9 cellular contexts compared by ENCODE assay signal in the genomic region with DNA sequence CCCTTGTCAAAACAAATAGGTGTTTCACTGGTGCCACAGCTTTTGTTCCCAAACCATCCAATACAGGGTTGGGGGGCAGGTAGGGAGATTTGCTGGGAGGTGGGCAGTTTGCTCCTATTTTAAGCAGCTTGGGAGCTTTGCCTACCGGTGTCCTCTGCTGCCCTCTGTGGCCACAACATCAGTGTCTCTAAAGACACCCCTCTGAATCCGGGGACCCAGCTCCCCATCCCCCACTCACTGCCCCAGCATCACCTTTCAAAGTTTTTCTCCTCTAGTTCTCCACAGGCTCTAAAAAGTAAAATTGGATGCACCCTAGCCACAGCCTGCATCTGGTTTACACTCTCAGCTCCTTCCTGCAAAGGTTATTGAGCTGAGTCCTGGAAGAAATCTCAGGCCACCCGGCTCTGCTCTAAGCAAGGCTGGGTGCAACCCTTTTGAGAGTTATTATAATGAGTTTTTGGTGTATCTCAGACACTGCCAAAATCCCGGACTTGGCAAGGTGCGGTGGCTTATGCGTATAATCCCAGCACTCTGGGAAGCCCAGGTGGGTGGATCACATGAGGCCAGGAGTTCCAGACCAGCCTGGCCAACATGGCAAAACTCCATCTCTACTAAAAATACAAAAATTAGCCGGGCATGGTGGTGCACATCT. TPM values are rescaled to one million over a fixed set of nuclear protein-coding genes. Genes with fewer than 3 reads are reported as not detected.
DNase-seq lines count a peak whose midpoint lies in the region; ATAC-seq and TF ChIP-seq lines count a peak whose summit lies in the region.
"Had no signal": no experiment of that assay in that cellular context is flagged by ENCODE, and none has a peak within 500 bp of the region (broad histone marks: within the 10 kb centered on the region; RNA-seq: fewer than 3 reads in every experiment).

No MANE protein-coding gene starts in this region.

- ATAC-seq in GM21717 (IDR thresholded peaks at IDR 0.05; ENCODE audit: unreplicated experiment), result no peak
- no peak for ATAC-seq in GM19328 (IDR thresholded peaks at IDR 0.05; ENCODE audit: unreplicated experiment)

- DNase-seq in DMS 273 (lab: John Stamatoyannopoulos, UW; ENCODE audit: unreplicated experiment), result peak; percentile 64
- no peak for DNase-seq in DMS 273 treated with DMSO at 0.1 percent for 48 hours (lab: John Stamatoyannopoulos, UW)
- DNase-seq in ascending aorta (ENCODE audit: low spot score in 2 of 2), result no peak
- DNase-seq in myocyte (ENCODE audit: low read depth), result peak; percentile 40
- DNase-seq in NCI-H446 treated with DMSO at 0.1 percent for 48 hours (lab: John Stamatoyannopoulos, UW), result no peak

- no peak overlapping the region for H3K9ac ChIP-seq in KMS-11

- H2AFZ ChIP-seq in KMS-11 (ENCODE audit: low read depth), result no peak overlapping the region

- H3K27me3 ChIP-seq in KMS-11 (ENCODE audit: insufficient read depth, low read depth), result peaks cover 12% of the 10 kb centered on the region
- H3K27me3 ChIP-seq in ascending aorta, result no peaks in the 10 kb centered on the region

- H3K9me3 ChIP-seq in ascending aorta, result no peaks in the 10 kb centered on the region

- H3K4me3 ChIP-seq in KMS-11 (IDR thresholded peaks at IDR 0.05; ENCODE audit: insufficient read depth, low read depth, low read length) (no peak overlapping the region), ascending aorta (no peak overlapping the region)

- no peaks in the 10 kb centered on the region for H3K36me3 ChIP-seq in KMS-11 (ENCODE audit: insufficient read depth)
- H3K36me3 ChIP-seq in ascending aorta, result no peaks in the 10 kb centered on the region

- intact Hi-C loops in ascending aorta (cut with DNase I), result loop anchor here (5.0 to 10.0 kb wide), 2 partner anchors 62 to 650 kb away; no protein-coding TSS in a partner anchor

- TF ChIP-seq CTCF in KMS-11 (conservative IDR thresholded peaks at IDR 0.05; ENCODE audit: low read depth, low read length), result peak; percentile 22; the same call in 1 of the 2 replicates
- peak; percentile 17 to 42 (median 34) for TF ChIP-seq CTCF in ascending aorta (IDR thresholded peaks at IDR 0.05)

- H3K4me2 ChIP-seq in KMS-11, result no peak overlapping the region

- H3K79me2 ChIP-seq in KMS-11 (ENCODE audit: insufficient read depth, low read depth), result no peaks in the 10 kb centered on the region

- no peak overlapping the region for H3K27ac ChIP-seq in KMS-11
- H3K27ac ChIP-seq in ascending aorta, result no peak overlapping the region
- H3K27ac ChIP-seq: 22Rv1 had no signal

- H4K20me1 ChIP-seq in KMS-11 (ENCODE audit: insufficient read depth), result no peaks in the 10 kb centered on the region

- no peaks in the 10 kb centered on the region for H3K4me1 ChIP-seq in KMS-11 (ENCODE audit: low read depth, poor library complexity, severe bottlenecking)
- peaks cover 3 to 6% of the 10 kb centered on the region in 2 donors for H3K4me1 ChIP-seq in ascending aorta

RNA-seq across cellular contexts. Expression of gene EPAS1, which starts 2.9 kb away (rescaled TPM):
- total RNA-seq in ascending aorta, result 1,738 TPM
- 48.5 and 49.8 TPM in 2 replicates for total RNA-seq in myocyte
- 58.8 TPM for polyA plus RNA-seq in myocyte (2012)

Comparison
In these comparisons a context has a peak if more than half of its experiments do, and no peak if none do; other contexts are left out.
1. DNase-seq: peak in DMS 273 (single experiment) and myocyte (single experiment); none in DMS 273 treated with DMSO at 0.1 percent for 48 hours (single experiment), ascending aorta (0 of 2) and NCI-H446 treated with DMSO at 0.1 percent for 48 hours (single experiment).
2. RNA of gene EPAS1, which starts 2.9 kb away (total RNA-seq): 1,738 TPM in ascending aorta (single experiment); 48.5 to 49.8 TPM in myocyte; every median in the first group is over 10 times any median in the second.